Comparison of ENCODE assay signal across 21 cellular contexts in the genomic region with DNA sequence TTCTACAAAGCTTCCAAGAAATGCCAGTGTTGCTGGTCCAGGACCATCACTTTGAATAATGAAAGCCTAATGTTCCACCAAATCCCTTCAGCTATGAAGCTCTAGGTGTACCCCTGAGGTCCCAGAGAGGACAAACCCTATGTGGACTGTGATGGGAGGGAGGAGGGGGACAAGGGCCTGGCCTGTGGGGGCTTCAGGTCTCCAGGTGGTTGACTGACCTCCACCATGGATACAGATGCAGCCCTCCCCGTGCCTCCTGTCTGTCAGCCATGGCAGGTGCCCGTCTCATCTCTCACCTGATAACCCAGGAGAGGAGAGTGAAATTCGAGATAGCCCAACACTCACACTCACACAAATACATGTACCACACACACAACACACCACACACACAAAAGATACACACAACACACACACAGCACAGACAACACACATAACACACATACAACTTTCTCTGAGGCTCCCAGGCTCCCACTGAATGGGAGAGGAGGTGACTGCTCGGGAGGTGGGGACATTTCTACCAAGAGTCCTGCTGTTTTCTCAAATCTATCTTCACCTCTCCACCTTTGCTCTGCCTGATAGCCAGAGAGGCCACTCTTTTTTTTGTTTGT. TPM values are rescaled to one million over a fixed set of nuclear protein-coding genes. Genes with fewer than 3 reads are reported as not detected.
DNase-seq lines count a peak whose midpoint lies in the region; ATAC-seq, FAIRE-seq and TF ChIP-seq lines count a peak whose summit lies in the region.
"Had no signal": no experiment of that assay in that cellular context is flagged by ENCODE, and none has a peak within 500 bp of the region (broad histone marks: within the 10 kb centered on the region; RNA-seq: fewer than 3 reads in every experiment).

No MANE protein-coding gene starts in this region.

- H3K9me3 ChIP-seq in HepG2 (ENCODE audit: low read length) (no peaks in the 10 kb centered on the region), sigmoid colon (no peaks in the 10 kb centered on the region), lower lobe of right lung (no peaks in the 10 kb centered on the region)
- H3K9me3 ChIP-seq: BLaER1 treated with 17β-estradiol and CSF1 and Interleukin-3, amounts not matched to agents 10 nM and 100 nM; SJSA1 had no signal

- no peak overlapping the region for H3K4me3 Mint-ChIP-seq in activated CD4-positive, alpha-beta T cell treated with anti-CD3 and anti-CD28 coated beads, Interleukin-2, amount 10 ng/mL, durations not matched to agents 24 days and 14 days
- no peak overlapping the region for H3K4me3 Mint-ChIP-seq in activated CD4-positive, alpha-beta T cell treated with anti-CD3 and anti-CD28 coated beads, Interleukin-2, amount 10 ng/mL, durations not matched to agents 7 days and 5 days
- no peak overlapping the region for H3K4me3 Mint-ChIP-seq in GM23338
- H3K4me3 Mint-ChIP-seq: CD8-positive, alpha-beta T cell had no signal

- CTCF ChIA-PET in activated CD4-positive, alpha-beta T cell treated with anti-CD3 and anti-CD28 coated beads, Interleukin-2, amount 10 ng/mL, durations not matched to agents 7 days and 5 days (lab: Charles Lee) = no interaction called here
- CTCF ChIA-PET in HepG2 (lab: Yijun Ruan, JAX; ENCODE audit: low intra/inter-chr PET ratio, low total read pairs) = no interaction called here

- TF ChIP-seq POLR2A in HepG2 (IDR thresholded peaks at IDR 0.05; ENCODE audit: insufficient read depth in 1 of 2, low read depth in 2 of 2, low read length in 2 of 2) (no peak), sigmoid colon (IDR thresholded peaks at IDR 0.05) (no peak)

- no TSS peak for BruUV-seq in HepG2 (replicated peaks; lab: Mats Ljungman, UMichigan)

- WGBS in HepG2 (ENCODE audit: low lambda C conversion rate) = 52% methylated on average over 4 of the region's 4 CpGs
- 93 to 94% methylated on average over 4 of the region's 4 CpGs for WGBS in sigmoid colon, 2 donors

- no peak overlapping the region for H3K27ac ChIP-seq in GM23338 (ENCODE audit: low read depth)
- no peak overlapping the region for H3K27ac ChIP-seq in HepG2 (ENCODE audit: extremely low read length, insufficient read depth, low read length)
- no peak overlapping the region for H3K27ac ChIP-seq in sigmoid colon
- no peak overlapping the region for H3K27ac ChIP-seq in lower lobe of right lung
- H3K27ac ChIP-seq: SJSA1 had no signal

- H3K36me3 ChIP-seq in GM23338 (ENCODE audit: insufficient read depth) (no peaks in the 10 kb centered on the region), HepG2 (replicated peaks in 1 of 2; ENCODE audit: control insufficient read depth in 1 of 2, insufficient read depth in 2 of 2, low read length in 2 of 2) (no peaks in the 10 kb centered on the region), sigmoid colon (no peaks in the 10 kb centered on the region), lower lobe of right lung (no peaks in the 10 kb centered on the region)
- H3K36me3 ChIP-seq: BLaER1 treated with 17β-estradiol and CSF1 and Interleukin-3, amounts not matched to agents 10 nM and 100 nM; SJSA1 had no signal

- no peak overlapping the region for H3K4me2 ChIP-seq in GM23338
- H3K4me2 ChIP-seq in HepG2 (ENCODE audit: low read depth, low read length) = peak overlapping the region; percentile 41

- H2AFZ ChIP-seq in GM23338 = 0 out of 2 replicates have a peak overlapping the region, but pooled peaks have one; percentile 38
- H2AFZ ChIP-seq in HepG2 (ENCODE audit: low read length) = no peak overlapping the region

- TF ChIP-seq RAD21 in HepG2 (CRISPR knock-in tag; IDR thresholded peaks at IDR 0.05) = no peak

- intact Hi-C loops in activated CD4-positive, alpha-beta T cell treated with anti-CD3 and anti-CD28 coated beads, Interleukin-2, amount 10 ng/mL, durations not matched to agents 24 days and 14 days (cut with micrococcal nuclease) = no loop called here
- intact Hi-C loops in HepG2 (cut with micrococcal nuclease; ENCODE audit: unreplicated experiment) = no loop called here
- intact Hi-C loops in sigmoid colon (cut with DNase I) = no loop called here
- intact Hi-C loops in lower lobe of right lung (cut with DNase I) = no loop called here

- H3K4me3 ChIP-seq in GM23338 (no peak overlapping the region), HepG2 (replicated peaks in 1 of 3; ENCODE audit: insufficient read depth in 1 of 3, low read depth in 2 of 3, low read length in 3 of 3) (no peak overlapping the region), sigmoid colon (no peak overlapping the region), lower lobe of right lung (no peak overlapping the region)
- H3K4me3 ChIP-seq: BLaER1 treated with 17β-estradiol and CSF1 and Interleukin-3, amounts not matched to agents 10 nM and 100 nM; SJSA1 had no signal

- POLR2A ChIA-PET in activated CD4-positive, alpha-beta T cell treated with anti-CD3 and anti-CD28 coated beads, Interleukin-2, amount 10 ng/mL, durations not matched to agents 7 days and 5 days (lab: Charles Lee) = interaction anchor here (0.5 kb wide), 1 partner anchor 21 kb away, joined by 3 read pairs; no protein-coding TSS in a partner anchor
- POLR2A ChIA-PET in HepG2 (lab: Yijun Ruan, JAX) = interaction anchor here (1.0 to 4.5 kb wide), 4 partner anchors 10 to 163 kb away, joined by 3 to 43 read pairs (median 4); partner anchors contain the start of gene RHOB

- FAIRE-seq in HepG2 (lab: Jason Lieb, UNC) = no peak
- FAIRE-seq: G401.6, GM18507, RCC 7860 had no signal

- H4K20me1 ChIP-seq in GM23338 (replicated peaks; ENCODE audit: insufficient read depth) (no peaks in the 10 kb centered on the region), HepG2 (ENCODE audit: insufficient read depth, low read length) (no peaks in the 10 kb centered on the region)
- H4K20me1 ChIP-seq: BLaER1 treated with 17β-estradiol and CSF1 and Interleukin-3, amounts not matched to agents 10 nM and 100 nM had no signal

- H3F3A ChIP-seq in GM23338 (replicated peaks; ENCODE audit: low read depth) = no peaks in the 10 kb centered on the region

- TF ChIP-seq CTCF in GM23338 (conservative IDR thresholded peaks at IDR 0.05; ENCODE audit: low read depth in 2 of 2) (no peak), HepG2 (CRISPR knock-in tag; IDR thresholded peaks at IDR 0.05) (no peak), sigmoid colon (IDR thresholded peaks at IDR 0.05) (no peak), lower lobe of right lung (IDR thresholded peaks at IDR 0.05) (no peak)

- H3K9me3 Mint-ChIP-seq in activated CD4-positive, alpha-beta T cell treated with anti-CD3 and anti-CD28 coated beads, Interleukin-2, amount 10 ng/mL, durations not matched to agents 24 days and 14 days = no peaks in the 10 kb centered on the region
- H3K9me3 Mint-ChIP-seq in activated CD4-positive, alpha-beta T cell treated with anti-CD3 and anti-CD28 coated beads, Interleukin-2, amount 10 ng/mL, durations not matched to agents 7 days and 5 days = no peaks in the 10 kb centered on the region
- no peaks in the 10 kb centered on the region for H3K9me3 Mint-ChIP-seq in GM23338
- H3K9me3 Mint-ChIP-seq: CD8-positive, alpha-beta T cell had no signal

- H3K4me1 Mint-ChIP-seq in activated CD4-positive, alpha-beta T cell treated with anti-CD3 and anti-CD28 coated beads, Interleukin-2, amount 10 ng/mL, durations not matched to agents 24 days and 14 days = peaks cover 18% of the 10 kb centered on the region
- peaks cover 4% of the 10 kb centered on the region for H3K4me1 Mint-ChIP-seq in activated CD4-positive, alpha-beta T cell treated with anti-CD3 and anti-CD28 coated beads, Interleukin-2, amount 10 ng/mL, durations not matched to agents 7 days and 5 days
- no peaks in the 10 kb centered on the region for H3K4me1 Mint-ChIP-seq in GM23338

- H3K9ac ChIP-seq in HepG2 (ENCODE audit: insufficient read depth, low read depth, low read length) = no peak overlapping the region

- ATAC-seq in GM23338 (no peak), HepG2 (no peak), lower lobe of right lung (no peak), HG03439 (IDR thresholded peaks at IDR 0.05; ENCODE audit: unreplicated experiment) (no peak)
- ATAC-seq: CD8-positive, alpha-beta T cell; Right ventricle myocardium inferior had no signal

- DNase-seq in activated CD4-positive, alpha-beta T cell treated with anti-CD3 and anti-CD28 coated beads, Interleukin-2, amount 10 ng/mL, durations not matched to agents 24 days and 14 days = no peak
- DNase-seq in activated CD4-positive, alpha-beta T cell treated with anti-CD3 and anti-CD28 coated beads, Interleukin-2, amount 10 ng/mL, durations not matched to agents 7 days and 5 days = no peak
- DNase-seq in GM23338 (ENCODE audit: low spot score) (no peak), HepG2 (ENCODE audit: low spot score) (no peak), sigmoid colon (peak; percentile 44), T-helper 1 cell (no peak), lower lobe of right lung (no peak)
- DNase-seq: 8988T; CD8-positive, alpha-beta T cell; Karpas-422; MV-4-11; NCI-H446; NCI-H526; OCI-M1 had no signal

- peak overlapping the region; percentile 1 for H3K27ac Mint-ChIP-seq in activated CD4-positive, alpha-beta T cell treated with anti-CD3 and anti-CD28 coated beads, Interleukin-2, amount 10 ng/mL, durations not matched to agents 24 days and 14 days
- no peak overlapping the region for H3K27ac Mint-ChIP-seq in activated CD4-positive, alpha-beta T cell treated with anti-CD3 and anti-CD28 coated beads, Interleukin-2, amount 10 ng/mL, durations not matched to agents 7 days and 5 days
- H3K27ac Mint-ChIP-seq in GM23338 = no peak overlapping the region
- H3K27ac Mint-ChIP-seq: CD8-positive, alpha-beta T cell had no signal

- no peaks in the 10 kb centered on the region for H3K4me1 ChIP-seq in GM23338 (ENCODE audit: insufficient read depth)
- peaks cover 87% of the 10 kb centered on the region for H3K4me1 ChIP-seq in HepG2 (ENCODE audit: insufficient read depth, low read length)
- H3K4me1 ChIP-seq in sigmoid colon = peaks cover 0 to 22% (median 15%) of the 10 kb centered on the region in 4 donors
- H3K4me1 ChIP-seq in lower lobe of right lung = peaks cover 21% of the 10 kb centered on the region

- H3K27me3 ChIP-seq in GM23338 (ENCODE audit: insufficient read depth) (no peaks in the 10 kb centered on the region), HepG2 (ENCODE audit: control insufficient read depth in 1 of 2, insufficient read depth in 2 of 2, low read length in 2 of 2) (peaks cover 0 to 11% of the 10 kb centered on the region in 2 experiments; a peak in 1 of 5 replicates), sigmoid colon (no peaks in the 10 kb centered on the region), lower lobe of right lung (ENCODE audit: low read depth) (no peaks in the 10 kb centered on the region)
- H3K27me3 ChIP-seq: BLaER1 treated with 17β-estradiol and CSF1 and Interleukin-3, amounts not matched to agents 10 nM and 100 nM; SJSA1 had no signal

- H3K27me3 Mint-ChIP-seq in activated CD4-positive, alpha-beta T cell treated with anti-CD3 and anti-CD28 coated beads, Interleukin-2, amount 10 ng/mL, durations not matched to agents 24 days and 14 days = peaks cover 34% of the 10 kb centered on the region
- H3K27me3 Mint-ChIP-seq in activated CD4-positive, alpha-beta T cell treated with anti-CD3 and anti-CD28 coated beads, Interleukin-2, amount 10 ng/mL, durations not matched to agents 7 days and 5 days = peaks cover 38% of the 10 kb centered on the region
- H3K27me3 Mint-ChIP-seq in GM23338 (ENCODE audit: insufficient read depth, low read depth, poor library complexity) = peaks cover 1% of the 10 kb centered on the region

- H3K79me2 ChIP-seq in GM23338 (replicated peaks; ENCODE audit: insufficient read depth) (no peaks in the 10 kb centered on the region), HepG2 (ENCODE audit: insufficient read depth, low read length) (no peaks in the 10 kb centered on the region)

- no peaks in the 10 kb centered on the region for H3K9me2 ChIP-seq in GM23338 (ENCODE audit: insufficient read depth)

- in situ Hi-C loops in HepG2 (cut with HindIII; ENCODE audit: extremely low pct_ligation_motif_present, low pct_unique_long_range_greater_than_20kb) = no loop called here

- TF ChIP-seq EP300 in HepG2 (IDR thresholded peaks at IDR 0.05; ENCODE audit: low read depth in 2 of 2, low read length in 2 of 2) = no peak
- TF ChIP-seq EP300 in HepG2 (CRISPR knock-in tag; IDR thresholded peaks at IDR 0.05; ENCODE audit: borderline replicate concordance) = no peak
- TF ChIP-seq EP300 in sigmoid colon (IDR thresholded peaks at IDR 0.05) = no peak

- H3K36me3 Mint-ChIP-seq in activated CD4-positive, alpha-beta T cell treated with anti-CD3 and anti-CD28 coated beads, Interleukin-2, amount 10 ng/mL, durations not matched to agents 24 days and 14 days (ENCODE audit: low read depth) = no peaks in the 10 kb centered on the region
- H3K36me3 Mint-ChIP-seq in activated CD4-positive, alpha-beta T cell treated with anti-CD3 and anti-CD28 coated beads, Interleukin-2, amount 10 ng/mL, durations not matched to agents 7 days and 5 days (ENCODE audit: low read depth) = no peaks in the 10 kb centered on the region
- no peaks in the 10 kb centered on the region for H3K36me3 Mint-ChIP-seq in GM23338 (ENCODE audit: low read depth)
- H3K36me3 Mint-ChIP-seq: CD8-positive, alpha-beta T cell had no signal

RNA-seq across cellular contexts. Expression of gene RHOB, which starts 12.8 kb away (rescaled TPM):
- 16.4 and 18.5 TPM in 2 replicates for total RNA-seq in activated CD4-positive, alpha-beta T cell treated with anti-CD3 and anti-CD28 coated beads, Interleukin-2, amount 10 ng/mL, durations not matched to agents 24 days and 14 days
- total RNA-seq in activated CD4-positive, alpha-beta T cell treated with anti-CD3 and anti-CD28 coated beads, Interleukin-2, amount 10 ng/mL, durations not matched to agents 7 days and 5 days = under 1 TPM; 0.52 to 0.67 TPM
- total RNA-seq in GM23338 (2014; rRNA removed; shearing (Covaris generic)) = 26.9 and 29.2 TPM in 2 replicates
- 5.5 and 6.6 TPM in 2 replicates for polyA plus RNA-seq in GM23338 (2016; fragmentation: Nextera tagmentation; extraction: Ambion mirVana)
- total RNA-seq in HepG2 (2016; rRNA removed; fragmentation: Illumina TruSeq; extraction: Trizol) = 192 and 268 TPM in 2 replicates
- 40.2 and 44.0 TPM in 2 replicates for total RNA-seq in HepG2 (2016; cell fraction: cytosol; rRNA removed; fragmentation: Illumina TruSeq; extraction: Trizol; ENCODE audit: low read depth)
- total RNA-seq in HepG2 (2016; cell fraction: insoluble cytoplasmic fraction; rRNA removed; fragmentation: Illumina TruSeq; extraction: Trizol) = 176 and 281 TPM in 2 replicates
- 165 and 177 TPM in 2 replicates for total RNA-seq in HepG2 (2016; cell fraction: membrane; rRNA removed; fragmentation: Illumina TruSeq; extraction: Trizol)
- total RNA-seq in HepG2 (2016; cell fraction: nucleus; rRNA removed; fragmentation: Illumina TruSeq; extraction: Trizol) = 193 and 207 TPM in 2 replicates
- 192 and 237 TPM in 2 replicates for polyA plus RNA-seq in HepG2 (2011; rRNA removed)
- polyA plus RNA-seq in HepG2 (2011; cell fraction: cytosol; rRNA removed) = 193 and 210 TPM in 2 replicates
- polyA plus RNA-seq in HepG2 (2011; cell fraction: nucleus; rRNA removed) = 241 and 269 TPM in 2 replicates
- polyA plus RNA-seq in HepG2 (2012) = 158 and 213 TPM in 2 replicates
- polyA plus RNA-seq in HepG2 (2016; cell fraction: cytosol; fragmentation: Illumina TruSeq; extraction: Trizol; ENCODE audit: low read depth) = 33.6 and 36.3 TPM in 2 replicates
- 232 and 273 TPM in 2 replicates for polyA plus RNA-seq in HepG2 (2016; cell fraction: insoluble cytoplasmic fraction; fragmentation: Illumina TruSeq; extraction: Trizol; ENCODE audit: low read depth)
- 112 and 122 TPM in 2 replicates for polyA plus RNA-seq in HepG2 (2016; cell fraction: membrane; fragmentation: Illumina TruSeq; extraction: Trizol; ENCODE audit: low read depth)
- 333 and 350 TPM in 2 replicates for polyA plus RNA-seq in HepG2 (2016; cell fraction: nucleus; fragmentation: Illumina TruSeq; extraction: Trizol; ENCODE audit: insufficient read depth, low read depth)
- polyA minus RNA-seq in HepG2 (2011; rRNA and poly(A)+ RNA removed; ENCODE audit: low replicate concordance) = 88.5 and 225 TPM in 2 replicates
- polyA minus RNA-seq in HepG2 (2011; cell fraction: cytosol; rRNA and poly(A)+ RNA removed) = 132 and 167 TPM in 2 replicates
- 162 and 170 TPM in 2 replicates for polyA minus RNA-seq in HepG2 (2011; cell fraction: nucleus; rRNA and poly(A)+ RNA removed)
- total RNA-seq in sigmoid colon = 1,000 to 10,000 TPM in 2 of 4 donors, 100 to 1,000 TPM in 2; 753 to 1,323 (median 1,092) TPM
- polyA plus RNA-seq in sigmoid colon = 100 to 1,000 TPM in 2 of 3 donors, 10 to 100 TPM in 1; 60.6 to 200 (median 108) TPM
- total RNA-seq in lower lobe of right lung = 176 TPM

Comparison
In these comparisons a context has a peak if more than half of its experiments do, and no peak if none do; other contexts are left out.
1. RNA of gene RHOB, which starts 12.8 kb away (total RNA-seq): 753 to 1,323 TPM in sigmoid colon, 40.2 to 281 TPM in HepG2, 176 TPM in lower lobe of right lung (single experiment), 26.9 to 29.2 TPM in GM23338 and 16.4 to 18.5 TPM in activated CD4-positive, alpha-beta T cell treated with anti-CD3 and anti-CD28 coated beads, Interleukin-2, amount 10 ng/mL, durations not matched to agents 24 days and 14 days; 0.52 to 0.67 TPM in activated CD4-positive, alpha-beta T cell treated with anti-CD3 and anti-CD28 coated beads, Interleukin-2, amount 10 ng/mL, durations not matched to agents 7 days and 5 days; every median in the first group is over 10 times any median in the second.